Comparison of ENCODE assay signal across 27 cellular contexts in genomic region chr10:128484041-128484440, GRCh38.
"Had no signal": no experiment of that assay in that cellular context is flagged by ENCODE, and none has a peak within 500 bp of the region (broad histone marks: within the 10 kb centered on the region; RNA-seq: fewer than 3 reads in every experiment).

No MANE protein-coding gene starts in this region.

- ATAC-seq: effector memory CD8-positive, alpha-beta T cell; esophagus mucosa; gastrocnemius medialis; heart right ventricle; left colon; left lobe of liver; left ventricle myocardium superior; lower lobe of right lung; mucosa of descending colon had no signal

- H3K27me3 ChIP-seq: colonic mucosa, esophagus squamous epithelium, gastrocnemius medialis had no signal

- DNase-seq: cerebellar nuclear complex; colonic mucosa; cortex of kidney; effector CD8-positive, alpha-beta T cell; effector memory CD8-positive, alpha-beta T cell; endodermal cell; erythroblast; esophagus squamous epithelium; foreskin fibroblast; foreskin melanocyte; gastrocnemius medialis; glutamatergic neuron; head of caudate nucleus; heart right ventricle; hippocampal formation; kidney glomerular epithelial cell; left colon; left ventricle myocardium superior; lower lobe of right lung; mesenchymal stem cell; mucosa of descending colon had no signal

- H3K4me1 ChIP-seq: colonic mucosa, esophagus squamous epithelium, gastrocnemius medialis, heart right ventricle, lower lobe of right lung had no signal

- FAIRE-seq: endometrium, islet of Langerhans, keratinocyte had no signal

- H3K27ac ChIP-seq: colonic mucosa, epithelial cell of prostate, esophagus squamous epithelium, gastrocnemius medialis, heart right ventricle, lower lobe of right lung had no signal

- H3K9me3 ChIP-seq: colonic mucosa, esophagus squamous epithelium, gastrocnemius medialis, heart right ventricle, lower lobe of right lung, mucosa of descending colon had no signal

- H3K4me3 ChIP-seq: colonic mucosa, esophagus squamous epithelium, gastrocnemius medialis, heart right ventricle, lower lobe of right lung, mucosa of descending colon had no signal

- H3K36me3 ChIP-seq: colonic mucosa, esophagus squamous epithelium, gastrocnemius medialis, heart right ventricle, lower lobe of right lung had no signal
